ENCODE assay signal across 15 cellular contexts in the genomic region with DNA sequence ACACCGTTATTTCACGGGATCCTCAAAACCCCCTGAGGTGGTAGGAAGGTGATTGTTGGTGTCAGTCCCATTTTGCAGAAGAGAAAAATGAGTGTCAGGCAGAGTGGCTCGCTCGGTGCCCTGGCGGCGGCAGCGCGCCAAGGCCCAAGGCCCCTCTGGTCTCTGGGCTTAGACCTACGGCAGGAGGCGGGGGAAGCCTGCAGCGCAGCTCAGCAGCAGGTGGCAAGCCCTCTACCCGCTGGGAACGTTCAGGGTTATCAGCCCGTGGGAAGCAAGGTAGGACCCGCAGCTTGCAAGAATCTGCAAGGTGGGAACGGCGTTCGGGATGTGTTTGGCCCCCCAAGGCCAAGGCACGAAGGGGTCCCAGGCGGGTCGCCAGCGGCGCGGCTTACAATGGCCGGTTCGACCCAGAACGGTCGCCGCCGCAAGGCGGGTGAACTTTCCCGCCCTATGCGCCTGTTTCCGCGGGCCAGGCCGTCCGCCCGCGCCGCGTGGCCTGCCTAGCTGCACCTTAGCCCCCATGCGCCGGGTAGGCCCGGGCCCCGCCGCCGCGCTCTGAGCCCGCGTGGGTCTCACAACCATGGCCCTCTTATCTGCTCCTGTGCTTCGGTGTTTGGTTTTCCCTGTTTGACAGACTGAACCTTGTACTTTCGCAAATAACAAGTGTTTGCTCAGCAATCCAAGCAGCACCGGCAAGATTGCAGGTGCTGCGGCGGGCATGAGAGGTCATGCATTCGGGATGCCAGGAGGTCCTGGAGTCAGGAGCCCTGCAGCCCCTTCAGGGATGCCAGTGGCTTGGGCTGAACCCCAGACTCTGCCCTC. TPM values are rescaled to one million over a fixed set of nuclear protein-coding genes. Genes with fewer than 3 reads are reported as not detected.
DNase-seq lines count a peak whose midpoint lies in the region; ATAC-seq and TF ChIP-seq lines count a peak whose summit lies in the region.
"Had no signal": no experiment of that assay in that cellular context is flagged by ENCODE, and none has a peak within 500 bp of the region (broad histone marks: within the 10 kb centered on the region; RNA-seq: fewer than 3 reads in every experiment).

No MANE protein-coding gene starts in this region.

- TF ChIP-seq POLR2A in upper lobe of left lung (IDR thresholded peaks at IDR 0.05): no peak

- H3K36me3 ChIP-seq in lower lobe of right lung (no peaks in the 10 kb centered on the region), upper lobe of left lung (no peaks in the 10 kb centered on the region), SJCRH30 (no peaks in the 10 kb centered on the region), Karpas-422 (ENCODE audit: insufficient read depth, low read length) (no peaks in the 10 kb centered on the region)

- H3K9me3 Mint-ChIP-seq in WTC11: no peaks in the 10 kb centered on the region

- no peak overlapping the region for H2AFZ ChIP-seq in Karpas-422 (ENCODE audit: low read length)

- WGBS in upper lobe of left lung, 2 donors: 48 to 56% methylated on average over 47 to 56 of the region's 56 CpGs

- peak; percentile 44 for ATAC-seq in WTC11
- peak; percentile 86 to 89 for ATAC-seq in lower lobe of right lung
- peak; percentile 42 to 80 for ATAC-seq in upper lobe of left lung (ENCODE audit: low FRiP score in 2 of 2)

- no peaks in the 10 kb centered on the region for H3K4me1 Mint-ChIP-seq in WTC11

- POLR2A ChIA-PET in WTC11 (lab: Charles Lee): no interaction called here

- CTCF ChIA-PET in WTC11 (lab: Charles Lee): interaction anchor here (0.8 to 1.4 kb wide), 3 partner anchors 10 to 38 kb away, joined by 3 to 4 read pairs (median 4); no protein-coding TSS in a partner anchor

- no peak overlapping the region for H3K4me2 ChIP-seq in Karpas-422 (ENCODE audit: low read depth, low read length, poor library complexity, severe bottlenecking)

- no peaks in the 10 kb centered on the region for H3K79me2 ChIP-seq in Karpas-422 (ENCODE audit: low read length)

- TF ChIP-seq CTCF in WTC11 (IDR thresholded peaks at IDR 0.05) (no peak), lower lobe of right lung (IDR thresholded peaks at IDR 0.05) (no peak), upper lobe of left lung (IDR thresholded peaks at IDR 0.05) (peak in 1 of 6 experiments; percentile 4)

- no peak overlapping the region for H3K4me3 Mint-ChIP-seq in WTC11

- H3K9me3 ChIP-seq in lower lobe of right lung (no peaks in the 10 kb centered on the region), upper lobe of left lung (no peaks in the 10 kb centered on the region), SJCRH30 (replicated peaks) (no peaks in the 10 kb centered on the region), Karpas-422 (ENCODE audit: low read length) (no peaks in the 10 kb centered on the region)

- no peaks in the 10 kb centered on the region for H4K20me1 ChIP-seq in Karpas-422 (ENCODE audit: insufficient read depth, low read depth, low read length)

- no peak overlapping the region for H3K27ac Mint-ChIP-seq in WTC11

- intact Hi-C loops in lower lobe of right lung (cut with DNase I): no loop called here
- intact Hi-C loops in posterior cingulate gyrus (cut with DNase I): no loop called here

- H3K4me3 ChIP-seq in lower lobe of right lung: peak overlapping the region; percentile 25
- H3K4me3 ChIP-seq in upper lobe of left lung: peak overlapping the region in 3 of 4 donors; percentile 2 to 9 (median 9)
- no peak overlapping the region for H3K4me3 ChIP-seq in SJCRH30
- no peak overlapping the region for H3K4me3 ChIP-seq in Karpas-422 (ENCODE audit: low read length)

- H3K27me3 ChIP-seq in lower lobe of right lung (ENCODE audit: low read depth) (peaks cover 3% of the 10 kb centered on the region), upper lobe of left lung (no peaks in the 10 kb centered on the region), SJCRH30 (no peaks in the 10 kb centered on the region), Karpas-422 (ENCODE audit: low read length) (no peaks in the 10 kb centered on the region)

- peak in 1 of 4 donors; percentile 11 for TF ChIP-seq EP300 in upper lobe of left lung (IDR thresholded peaks at IDR 0.05)

- H3K36me3 Mint-ChIP-seq in WTC11: no peaks in the 10 kb centered on the region
- H3K36me3 Mint-ChIP-seq: brain had no signal

- H3K27me3 Mint-ChIP-seq in WTC11 (ENCODE audit: low read depth): no peaks in the 10 kb centered on the region

- H3K9ac ChIP-seq in Karpas-422 (ENCODE audit: low read length): no peak overlapping the region

- H3K4me1 ChIP-seq in lower lobe of right lung: peaks cover 20% of the 10 kb centered on the region
- H3K4me1 ChIP-seq in upper lobe of left lung: peaks cover 4 to 17% (median 9%) of the 10 kb centered on the region in 4 donors
- peaks cover 4% of the 10 kb centered on the region; the same call in 1 of the 2 replicates for H3K4me1 ChIP-seq in SJCRH30
- no peaks in the 10 kb centered on the region for H3K4me1 ChIP-seq in Karpas-422 (ENCODE audit: low read length)

- no peak overlapping the region for H3K27ac ChIP-seq in lower lobe of right lung
- H3K27ac ChIP-seq in upper lobe of left lung: no peak overlapping the region
- no peak overlapping the region for H3K27ac ChIP-seq in SJCRH30
- no peak overlapping the region for H3K27ac ChIP-seq in Karpas-422 (ENCODE audit: low read length)

- no peaks in the 10 kb centered on the region for H3K9me2 ChIP-seq in Karpas-422 (replicated peaks; ENCODE audit: insufficient read depth, low read length)

- peak; percentile 64 to 66 for DNase-seq in SHP77 (lab: John Stamatoyannopoulos, UW)
- DNase-seq in SHP77 treated with DMSO at 0.1 percent for 48 hours (lab: John Stamatoyannopoulos, UW): no peak
- no peak for DNase-seq in WTC11 (ENCODE audit: low spot score)
- no peak for DNase-seq in lower lobe of right lung
- peak; percentile 56 to 89 for DNase-seq in upper lobe of left lung
- no peak for DNase-seq in posterior cingulate gyrus
- DNase-seq in SJCRH30: no peak
- DNase-seq in Karpas-422: no peak
- DNase-seq: 8988T; activated CD4-positive, alpha-beta T cell treated with anti-CD3 and anti-CD28 coated beads, Interleukin-2, amount 50 U/mL, for 1 hour; activated effector memory CD4-positive, alpha-beta T cell treated with anti-CD3 and anti-CD28 coated beads, Interleukin-2, amount 50 U/mL, for 16 hours; HCEC 1CT; NCI-H1092; NCI-H345 had no signal

TF ChIP-seq in WTC11, 78 proteins besides CTCF, POLR2A, EP300 and RAD21:
- TF ChIP-seq GABPB1 (CRISPR knock-in tag; IDR thresholded peaks at IDR 0.05) (peak; percentile 87), CREM (CRISPR knock-in tag; IDR thresholded peaks at IDR 0.05) (no peak)
- TF ChIP-seq, protein P1, sequence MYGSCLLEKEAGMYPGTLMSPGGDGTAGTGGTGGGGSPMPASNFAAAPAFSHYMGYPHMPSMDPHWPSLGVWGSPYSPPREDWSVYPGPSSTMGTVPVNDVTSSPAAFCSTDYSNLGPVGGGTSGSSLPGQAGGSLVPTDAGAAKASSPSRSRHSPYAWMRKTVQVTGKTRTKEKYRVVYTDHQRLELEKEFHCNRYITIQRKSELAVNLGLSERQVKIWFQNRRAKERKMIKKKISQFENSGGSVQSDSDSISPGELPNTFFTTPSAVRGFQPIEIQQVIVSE (CRISPR knock-in tag; IDR thresholded peaks at IDR 0.05; ENCODE audit: borderline replicate concordance): no peak

RNA-seq across cellular contexts. Expression of a gene that starts 39.7 kb away (rescaled TPM):
- total RNA-seq in WTC11 (2021) (67.2 to 79.6 TPM (median 72.7 TPM) in 3 replicates), lower lobe of right lung (133 TPM), upper lobe of left lung (100 to 1,000 TPM; 118 to 344 (median 246) TPM)
- 91.2 and 112 TPM in 2 replicates for total RNA-seq in SJCRH30 (2014; rRNA removed; shearing (Covaris generic))
- total RNA-seq in Karpas-422 (2014; rRNA removed; shearing (Covaris generic); ENCODE audit: low replicate concordance): 174 and 221 TPM in 2 replicates

Comparison
In these comparisons a context has a peak if more than half of its experiments do, and no peak if none do; other contexts are left out.
1. DNase-seq: peak in SHP77 (2 of 2) and upper lobe of left lung (2 of 2); none in SHP77 treated with DMSO at 0.1 percent for 48 hours (single experiment), WTC11 (single experiment), lower lobe of right lung (single experiment), posterior cingulate gyrus (0 of 10), SJCRH30 (0 of 2) and Karpas-422 (single experiment).
2. H3K4me3 ChIP-seq: peak in lower lobe of right lung (single experiment) and upper lobe of left lung (3 of 4); none in SJCRH30 (single experiment) and Karpas-422 (single experiment).
3. Peak in every context shown above with its lines, with median percentiles within 50 percentile points of each other: ATAC-seq.